In genomic region chr4:132427125-132427524, GRCh38 we compare ENCODE assay signal across 8 cellular contexts.
"Had no signal": no experiment of that assay in that cellular context is flagged by ENCODE, and none has a peak within 500 bp of the region (broad histone marks: within the 10 kb centered on the region; RNA-seq: fewer than 3 reads in every experiment).

No MANE protein-coding gene starts in this region.

- H3K27ac ChIP-seq: HL-60 had no signal

- H3K27me3 Mint-ChIP-seq: IgD-negative memory B cell had no signal

- H3K36me3 Mint-ChIP-seq: IgD-negative memory B cell had no signal

- FAIRE-seq: HepG2, HTR-8/SVneo, K562 had no signal

- H3K4me3 Mint-ChIP-seq: IgD-negative memory B cell had no signal

- ATAC-seq: HepG2, K562 had no signal

- H3K27ac Mint-ChIP-seq: IgD-negative memory B cell had no signal

- H3K4me3 ChIP-seq: K562 had no signal

- DNase-seq: IMR-90, KBM-7, KG1 had no signal
